In genomic region chr19:10292206-10292788, GRCh38 we compare ENCODE assay signal across 8 cellular contexts. TPM values are rescaled to one million over a fixed set of nuclear protein-coding genes. Genes with fewer than 3 reads are reported as not detected.
DNase-seq lines count a peak whose midpoint lies in the region; ATAC-seq and TF ChIP-seq lines count a peak whose summit lies in the region.

No MANE protein-coding gene starts in this region.

- no peaks in the 10 kb centered on the region for H3K36me3 ChIP-seq in cardiac muscle cell

- H3K27ac ChIP-seq in cardiac muscle cell = no peak overlapping the region

- H3K4me3 ChIP-seq in GM12865 (ENCODE audit: low read depth, low read length) (peak overlapping the region; percentile 75), cardiac muscle cell (peak overlapping the region; percentile 50)

- DNase-seq in GM12865 (ENCODE audit: low read depth) = peak; percentile 95
- peak; percentile 55 for DNase-seq in SHP77 treated with DMSO at 0.1 percent for 48 hours (lab: John Stamatoyannopoulos, UW)
- DNase-seq in activated naive CD4-positive, alpha-beta T cell treated with anti-CD3 and anti-CD28 coated beads, Interleukin-2, amount 50 U/mL, for 16 hours = peak; percentile 63
- peak; percentile 85 to 95 for DNase-seq in cardiac muscle cell (ENCODE audit: low read depth in 1 of 2, low spot score in 1 of 2)
- peak; percentile 95 for DNase-seq in posterior vena cava (ENCODE audit: low spot score)
- DNase-seq in NCI-H1092 treated with DMSO at 0.1 percent for 48 hours (lab: John Stamatoyannopoulos, UW) = no peak
- DNase-seq in NCI-H510A treated with DMSO at 0.1 percent for 48 hours (lab: John Stamatoyannopoulos, UW) = no peak

- no peak for TF ChIP-seq CTCF in GM12865 (IDR thresholded peaks at IDR 0.05; ENCODE audit: insufficient read depth, low read depth, low read length, missing control alignments)
- TF ChIP-seq CTCF in cardiac muscle cell (IDR thresholded peaks at IDR 0.05; ENCODE audit: low read depth, low read length) = no peak

- H3K27me3 ChIP-seq in cardiac muscle cell = peaks cover 98% of the 10 kb centered on the region

- H3K4me1 ChIP-seq in cardiac muscle cell (ENCODE audit: low read depth) = no peaks in the 10 kb centered on the region

- intact Hi-C loops in posterior vena cava (cut with DNase I) = no loop called here

- ATAC-seq in HG03108 (IDR thresholded peaks at IDR 0.05; ENCODE audit: unreplicated experiment) = peak; percentile 42

- H3K9me3 ChIP-seq in cardiac muscle cell (ENCODE audit: low read depth) = no peaks in the 10 kb centered on the region

RNA-seq across cellular contexts. Expression of gene ICAM5, which starts 2.5 kb away (rescaled TPM):
- total RNA-seq in cardiac muscle cell (22.9 and 53.0 TPM in 2 replicates), posterior vena cava (under 1 TPM; 0.33 to 0.83 TPM)
- polyA plus RNA-seq in cardiac muscle cell = 21.0 and 31.9 TPM in 2 replicates

RNA-seq across cellular contexts. Expression of gene ICAM4, which starts 5.5 kb away (rescaled TPM):
- total RNA-seq in cardiac muscle cell = 21.8 and 23.4 TPM in 2 replicates
- polyA plus RNA-seq in cardiac muscle cell = 19.0 and 24.0 TPM in 2 replicates
- total RNA-seq in posterior vena cava = under 1 TPM in 1 of 2 donors, not detected in 1; 0.57 TPM

RNA-seq across cellular contexts. Expression of gene ZGLP1, which starts 17.3 kb away (rescaled TPM):
- 4.1 and 9.3 TPM in 2 replicates for total RNA-seq in cardiac muscle cell
- 6.2 and 12.2 TPM in 2 replicates for polyA plus RNA-seq in cardiac muscle cell
- 1 to 10 TPM; 1.1 to 1.2 TPM for total RNA-seq in posterior vena cava

RNA-seq across cellular contexts. Expression of gene ICAM1, which starts 21.4 kb away (rescaled TPM):
- total RNA-seq in cardiac muscle cell (0.18 and 0.57 TPM in 2 replicates), posterior vena cava (10 to 100 TPM; 21.0 to 21.9 TPM)
- polyA plus RNA-seq in cardiac muscle cell = 0.50 and 0.77 TPM in 2 replicates

RNA-seq across cellular contexts. Expression of gene FDX2, which starts 23.5 kb away (rescaled TPM):
- 28.9 and 42.9 TPM in 2 replicates for total RNA-seq in cardiac muscle cell
- polyA plus RNA-seq in cardiac muscle cell = 40.9 and 70.9 TPM in 2 replicates
- total RNA-seq in posterior vena cava = 10 to 100 TPM; 10.2 to 11.4 TPM

Comparison
In these comparisons a context has a peak if more than half of its experiments do, and no peak if none do; other contexts are left out.
1. DNase-seq: peak in GM12865 (single experiment), SHP77 treated with DMSO at 0.1 percent for 48 hours (single experiment), activated naive CD4-positive, alpha-beta T cell treated with anti-CD3 and anti-CD28 coated beads, Interleukin-2, amount 50 U/mL, for 16 hours (single experiment), cardiac muscle cell (2 of 2) and posterior vena cava (single experiment); none in NCI-H1092 treated with DMSO at 0.1 percent for 48 hours (single experiment) and NCI-H510A treated with DMSO at 0.1 percent for 48 hours (single experiment).
2. RNA of gene ICAM5, which starts 2.5 kb away (total RNA-seq): 22.9 to 53.0 TPM in cardiac muscle cell; 0.33 to 0.83 TPM in posterior vena cava; every median in the first group is over 10 times any median in the second.
3. RNA of gene ICAM4, which starts 5.5 kb away (total RNA-seq): 21.8 to 23.4 TPM in cardiac muscle cell; 0.57 TPM in posterior vena cava; every median in the first group is over 10 times any median in the second.